In genomic region chr7:2921748-2922147, GRCh38 we compare ENCODE assay signal across 12 cellular contexts.
DNase-seq lines count a peak whose midpoint lies in the region; ATAC-seq and TF ChIP-seq lines count a peak whose summit lies in the region.
"Had no signal": no experiment of that assay in that cellular context is flagged by ENCODE, and none has a peak within 500 bp of the region (broad histone marks: within the 10 kb centered on the region; RNA-seq: fewer than 3 reads in every experiment).

No MANE protein-coding gene starts in this region.

- no peak for ATAC-seq in HG03139 (IDR thresholded peaks at IDR 0.05; ENCODE audit: unreplicated experiment)
- no peak for ATAC-seq in HG02610 (IDR thresholded peaks at IDR 0.05; ENCODE audit: unreplicated experiment)
- ATAC-seq: left lobe of liver had no signal

- H3K4me3 ChIP-seq in Loucy (ENCODE audit: low read length, poor library complexity, severe bottlenecking), result no peak overlapping the region
- no peak overlapping the region for H3K4me3 ChIP-seq in neural cell (ENCODE audit: low read length)

- no peaks in the 10 kb centered on the region for H4K20me1 ChIP-seq in Loucy (ENCODE audit: insufficient read depth, low read length, poor library complexity, severe bottlenecking)
- H4K20me1 ChIP-seq in neural cell (ENCODE audit: insufficient read depth), result no peaks in the 10 kb centered on the region

- H3K27me3 ChIP-seq in Loucy (ENCODE audit: insufficient read depth, low read length, poor library complexity, severe bottlenecking) (no peaks in the 10 kb centered on the region), neural cell (ENCODE audit: insufficient read depth, low read depth, low read length) (no peaks in the 10 kb centered on the region)

- TF ChIP-seq RAD21 in neural cell (conservative IDR thresholded peaks at IDR 0.05), result no peak

- TF ChIP-seq CTCF in Loucy (conservative IDR thresholded peaks at IDR 0.05; ENCODE audit: low read length), result peak; percentile 48
- TF ChIP-seq CTCF in neural cell (IDR thresholded peaks at IDR 0.05; ENCODE audit: poor library complexity, severe bottlenecking), result peak; percentile 29

- H3K36me3 ChIP-seq in Loucy (ENCODE audit: insufficient read depth, low read length) (peaks cover 11% of the 10 kb centered on the region; the same call in 1 of the 2 replicates), neural cell (ENCODE audit: insufficient read depth, low read length) (no peaks in the 10 kb centered on the region)

- H2AFZ ChIP-seq in Loucy (ENCODE audit: low read length), result no peak overlapping the region
- no peak overlapping the region for H2AFZ ChIP-seq in neural cell (ENCODE audit: low read depth, low read length)

- H3K9me2 ChIP-seq in Loucy (replicated peaks; ENCODE audit: low read depth, low read length) (no peaks in the 10 kb centered on the region), neural cell (ENCODE audit: insufficient read depth, low read length) (no peaks in the 10 kb centered on the region)

- H3K4me1 ChIP-seq in Loucy (ENCODE audit: insufficient read depth, low read length, poor library complexity, severe bottlenecking), result no peaks in the 10 kb centered on the region

- DNase-seq in D341Med (ENCODE audit: low spot score), result peak; percentile 42
- DNase-seq in cerebellar cortex (ENCODE audit: low spot score), result peak; percentile 4
- DNase-seq in SIG-M5 (lab: John Stamatoyannopoulos, UW), result no peak
- no peak for DNase-seq in NCI-H187 treated with DMSO at 0.1 percent for 48 hours (lab: John Stamatoyannopoulos, UW)
- DNase-seq: erythroblast, NCI-H146 had no signal

- no peaks in the 10 kb centered on the region for H3F3A ChIP-seq in Loucy (ENCODE audit: low read depth)
- no peaks in the 10 kb centered on the region for H3F3A ChIP-seq in neural cell (ENCODE audit: insufficient read depth, low read length, poor library complexity, severe bottlenecking)

- no peak overlapping the region for H3K27ac ChIP-seq in neural cell (ENCODE audit: low read length)
- H3K27ac ChIP-seq: RWPE1 had no signal

- H3K4me2 ChIP-seq in Loucy (ENCODE audit: low read depth, low read length, poor library complexity, severe bottlenecking), result no peak overlapping the region
- no peak overlapping the region for H3K4me2 ChIP-seq in neural cell (ENCODE audit: low read length)

- no peaks in the 10 kb centered on the region for H3K79me2 ChIP-seq in Loucy (ENCODE audit: insufficient read depth, low read length)
- H3K79me2 ChIP-seq in neural cell (replicated peaks; ENCODE audit: insufficient read depth, low read length), result no peaks in the 10 kb centered on the region

- no peak overlapping the region for H3K9ac ChIP-seq in Loucy (ENCODE audit: low read depth, low read length, poor library complexity, severe bottlenecking)
- no peak overlapping the region for H3K9ac ChIP-seq in neural cell (ENCODE audit: low read length)

- no peaks in the 10 kb centered on the region for H3K9me3 ChIP-seq in Loucy (ENCODE audit: insufficient read depth, low read depth, low read length)
- H3K9me3 ChIP-seq in neural cell (ENCODE audit: low read length), result no peaks in the 10 kb centered on the region

- TF ChIP-seq EP300 in neural cell (conservative IDR thresholded peaks at IDR 0.05; ENCODE audit: poor library complexity, severe bottlenecking), result no peak

TF ChIP-seq in neural cell, 6 proteins besides CTCF, POLR2A, EP300 and RAD21:
- TF ChIP-seq MXI1 (conservative IDR thresholded peaks at IDR 0.05; ENCODE audit: poor library complexity, severe bottlenecking) (no peak), EZH2 (IDR thresholded peaks at IDR 0.05; ENCODE audit: borderline replicate concordance, insufficient read depth, low read length, poor library complexity, severe bottlenecking) (no peak), SMC3 (conservative IDR thresholded peaks at IDR 0.05; ENCODE audit: poor library complexity) (no peak), TAF1 (IDR thresholded peaks at IDR 0.05; ENCODE audit: low read depth) (no peak), POLR2AphosphoS5 (IDR thresholded peaks at IDR 0.05) (no peak)
- TF ChIP-seq, protein P1, sequence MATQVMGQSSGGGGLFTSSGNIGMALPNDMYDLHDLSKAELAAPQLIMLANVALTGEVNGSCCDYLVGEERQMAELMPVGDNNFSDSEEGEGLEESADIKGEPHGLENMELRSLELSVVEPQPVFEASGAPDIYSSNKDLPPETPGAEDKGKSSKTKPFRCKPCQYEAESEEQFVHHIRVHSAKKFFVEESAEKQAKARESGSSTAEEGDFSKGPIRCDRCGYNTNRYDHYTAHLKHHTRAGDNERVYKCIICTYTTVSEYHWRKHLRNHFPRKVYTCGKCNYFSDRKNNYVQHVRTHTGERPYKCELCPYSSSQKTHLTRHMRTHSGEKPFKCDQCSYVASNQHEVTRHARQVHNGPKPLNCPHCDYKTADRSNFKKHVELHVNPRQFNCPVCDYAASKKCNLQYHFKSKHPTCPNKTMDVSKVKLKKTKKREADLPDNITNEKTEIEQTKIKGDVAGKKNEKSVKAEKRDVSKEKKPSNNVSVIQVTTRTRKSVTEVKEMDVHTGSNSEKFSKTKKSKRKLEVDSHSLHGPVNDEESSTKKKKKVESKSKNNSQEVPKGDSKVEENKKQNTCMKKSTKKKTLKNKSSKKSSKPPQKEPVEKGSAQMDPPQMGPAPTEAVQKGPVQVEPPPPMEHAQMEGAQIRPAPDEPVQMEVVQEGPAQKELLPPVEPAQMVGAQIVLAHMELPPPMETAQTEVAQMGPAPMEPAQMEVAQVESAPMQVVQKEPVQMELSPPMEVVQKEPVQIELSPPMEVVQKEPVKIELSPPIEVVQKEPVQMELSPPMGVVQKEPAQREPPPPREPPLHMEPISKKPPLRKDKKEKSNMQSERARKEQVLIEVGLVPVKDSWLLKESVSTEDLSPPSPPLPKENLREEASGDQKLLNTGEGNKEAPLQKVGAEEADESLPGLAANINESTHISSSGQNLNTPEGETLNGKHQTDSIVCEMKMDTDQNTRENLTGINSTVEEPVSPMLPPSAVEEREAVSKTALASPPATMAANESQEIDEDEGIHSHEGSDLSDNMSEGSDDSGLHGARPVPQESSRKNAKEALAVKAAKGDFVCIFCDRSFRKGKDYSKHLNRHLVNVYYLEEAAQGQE (IDR thresholded peaks at IDR 0.05; ENCODE audit: borderline replicate concordance), result no peak

Comparison
In these comparisons a context has a peak if more than half of its experiments do, and no peak if none do; other contexts are left out.
1. DNase-seq: peak in D341Med (single experiment) and cerebellar cortex (single experiment); none in SIG-M5 (single experiment) and NCI-H187 treated with DMSO at 0.1 percent for 48 hours (single experiment).